8 cellular contexts compared by ENCODE assay signal in genomic region chr17:19187883-19188869, GRCh38. TPM values are rescaled to one million over a fixed set of nuclear protein-coding genes. Genes with fewer than 3 reads are reported as not detected.
DNase-seq lines count a peak whose midpoint lies in the region; ATAC-seq and TF ChIP-seq lines count a peak whose summit lies in the region.
"Not testable (repeated sequence)": the region's sequence is repeated elsewhere in the genome, so short reads cannot be mapped to it uniquely, and the experiment has no call there.

No MANE protein-coding gene starts in this region.

- not testable (repeated sequence) for H3K4me1 ChIP-seq in liver (ENCODE audit: control insufficient read depth in 4 of 4, insufficient read depth in 4 of 4, low read length in 3 of 4)

- DNase-seq in activated CD8-positive, alpha-beta T cell treated with anti-CD3 and anti-CD28 coated beads for 36 hours = not testable (repeated sequence)
- peak; percentile 92 to 98 (median 95) for DNase-seq in effector memory CD8-positive, alpha-beta T cell
- DNase-seq in stimulated activated naive B cell treated with anti-CD40 and anti-IgM and Interleukin-4, amounts not matched to agents 10 μg/mL and 1 μg/mL and 100 μg/mL, for 72 hours = peak; percentile 100

- CTCF ChIA-PET in activated CD8-positive, alpha-beta T cell treated with anti-CD3 and anti-CD28 coated beads for 36 hours (lab: Charles Lee) = not testable (repeated sequence)

- 0% methylated on average over 9 of the region's 62 CpGs for WGBS in liver

- TF ChIP-seq CTCF in activated CD8-positive, alpha-beta T cell treated with anti-CD3 and anti-CD28 coated beads for 36 hours (IDR thresholded peaks at IDR 0.05); liver (IDR thresholded peaks at IDR 0.05; ENCODE audit: low read depth, low read length, missing input control): not testable (repeated sequence)

- H3K27ac ChIP-seq in liver (ENCODE audit: low read depth in 1 of 2, low read length in 2 of 2) = not testable (repeated sequence)

- not testable (repeated sequence) for TF ChIP-seq RAD21 in liver (IDR thresholded peaks at IDR 0.05)

- H3K4me1 Mint-ChIP-seq in activated CD8-positive, alpha-beta T cell treated with anti-CD3 and anti-CD28 coated beads for 36 hours (ENCODE audit: low read depth); effector memory CD8-positive, alpha-beta T cell (ENCODE audit: low read depth in 2 of 2); stimulated activated naive B cell treated with anti-CD40 and anti-IgM and Interleukin-4, amounts not matched to agents 10 μg/mL and 1 μg/mL and 100 μg/mL, for 72 hours: not testable (repeated sequence)

- not testable (repeated sequence) for H3K9me3 Mint-ChIP-seq in activated CD8-positive, alpha-beta T cell treated with anti-CD3 and anti-CD28 coated beads for 36 hours; effector memory CD8-positive, alpha-beta T cell; stimulated activated naive B cell treated with anti-CD40 and anti-IgM and Interleukin-4, amounts not matched to agents 10 μg/mL and 1 μg/mL and 100 μg/mL, for 72 hours

- intact Hi-C loops in activated CD8-positive, alpha-beta T cell treated with anti-CD3 and anti-CD28 coated beads for 36 hours (cut with micrococcal nuclease) = not testable (repeated sequence)

- H3K9ac ChIP-seq in liver (ENCODE audit: low read depth in 1 of 2, low read length in 2 of 2) = not testable (repeated sequence)

- H3K4me3 Mint-ChIP-seq in activated CD8-positive, alpha-beta T cell treated with anti-CD3 and anti-CD28 coated beads for 36 hours; effector memory CD8-positive, alpha-beta T cell; stimulated activated naive B cell treated with anti-CD40 and anti-IgM and Interleukin-4, amounts not matched to agents 10 μg/mL and 1 μg/mL and 100 μg/mL, for 72 hours: not testable (repeated sequence)

- ATAC-seq in GM18517 (IDR thresholded peaks at IDR 0.05; ENCODE audit: unreplicated experiment) (peak; percentile 72), GM21515 (IDR thresholded peaks at IDR 0.05; ENCODE audit: unreplicated experiment) (peak; percentile 47), HG02885 (IDR thresholded peaks at IDR 0.05; ENCODE audit: poor library complexity, unreplicated experiment) (peak; percentile 47), HG03521 (IDR thresholded peaks at IDR 0.05; ENCODE audit: unreplicated experiment) (peak; percentile 24)
- ATAC-seq in activated CD8-positive, alpha-beta T cell treated with anti-CD3 and anti-CD28 coated beads for 36 hours = peak; percentile 45
- ATAC-seq in effector memory CD8-positive, alpha-beta T cell (replicated peaks) = peak; percentile 37
- ATAC-seq in stimulated activated naive B cell treated with anti-CD40 and anti-IgM and Interleukin-4, amounts not matched to agents 10 μg/mL and 1 μg/mL and 100 μg/mL, for 72 hours (replicated peaks) = peak; percentile 61 to 68

- H3K36me3 ChIP-seq in liver (ENCODE audit: control insufficient read depth in 4 of 4, insufficient read depth in 3 of 4, low read depth in 1 of 4, low read length in 3 of 4) = not testable (repeated sequence)

- not testable (repeated sequence) for H3K36me3 Mint-ChIP-seq in activated CD8-positive, alpha-beta T cell treated with anti-CD3 and anti-CD28 coated beads for 36 hours (ENCODE audit: low read depth); effector memory CD8-positive, alpha-beta T cell (ENCODE audit: insufficient read depth); stimulated activated naive B cell treated with anti-CD40 and anti-IgM and Interleukin-4, amounts not matched to agents 10 μg/mL and 1 μg/mL and 100 μg/mL, for 72 hours

- H3K4me3 ChIP-seq in liver (ENCODE audit: low read depth in 1 of 3, low read length in 3 of 3) = not testable (repeated sequence)

- H3K27me3 ChIP-seq in liver (ENCODE audit: control insufficient read depth in 4 of 4, insufficient read depth in 4 of 4, low read length in 3 of 4) = not testable (repeated sequence)

- not testable (repeated sequence) for H3K27me3 Mint-ChIP-seq in activated CD8-positive, alpha-beta T cell treated with anti-CD3 and anti-CD28 coated beads for 36 hours; effector memory CD8-positive, alpha-beta T cell; stimulated activated naive B cell treated with anti-CD40 and anti-IgM and Interleukin-4, amounts not matched to agents 10 μg/mL and 1 μg/mL and 100 μg/mL, for 72 hours

- POLR2A ChIA-PET in activated CD8-positive, alpha-beta T cell treated with anti-CD3 and anti-CD28 coated beads for 36 hours (lab: Charles Lee) = not testable (repeated sequence)

- not testable (repeated sequence) for H3K9me3 ChIP-seq in liver (ENCODE audit: control insufficient read depth in 4 of 4, low read length in 3 of 4)

- not testable (repeated sequence) for H3K27ac Mint-ChIP-seq in activated CD8-positive, alpha-beta T cell treated with anti-CD3 and anti-CD28 coated beads for 36 hours; effector memory CD8-positive, alpha-beta T cell; stimulated activated naive B cell treated with anti-CD40 and anti-IgM and Interleukin-4, amounts not matched to agents 10 μg/mL and 1 μg/mL and 100 μg/mL, for 72 hours

TF ChIP-seq in liver, 16 proteins besides CTCF, POLR2A, EP300 and RAD21:
- peak in 1 of 2 donors; percentile 18 for TF ChIP-seq EGR1 (IDR thresholded peaks at IDR 0.05; ENCODE audit: low read depth in 2 of 2)
- TF ChIP-seq RXRA (IDR thresholded peaks at IDR 0.05) = peak; percentile 7 to 14
- peak; percentile 26 for TF ChIP-seq TAF1 (conservative IDR thresholded peaks at IDR 0.05)
- peak; percentile 46 for TF ChIP-seq YY1 (IDR thresholded peaks at IDR 0.05)
- peak; percentile 37 for TF ChIP-seq MAX (IDR thresholded peaks at IDR 0.05)
- TF ChIP-seq SP1 (IDR thresholded peaks at IDR 0.05) = peak; percentile 20
- peak; percentile 58 for TF ChIP-seq ZBTB33 (IDR thresholded peaks at IDR 0.05)
TF ChIP-seq in liver: peak in this region for 7; not testable (repeated sequence) for 9.

RNA-seq across cellular contexts. Expression of gene EPN2, which starts 49.0 kb away (rescaled TPM):
- total RNA-seq in activated CD8-positive, alpha-beta T cell treated with anti-CD3 and anti-CD28 coated beads for 36 hours = 1 to 10 TPM; 3.2 to 4.6 TPM
- total RNA-seq in liver = 10 to 100 TPM; 10.7 to 23.8 TPM
- polyA plus RNA-seq in liver = 10 to 100 TPM in 1 of 2 donors, 1 to 10 TPM in 1; 5.6 to 13.8 TPM
